Comparison of ENCODE assay signal across 12 cellular contexts in genomic region chr5:157554180-157555030, GRCh38. TPM values are rescaled to one million over a fixed set of nuclear protein-coding genes. Genes with fewer than 3 reads are reported as not detected.
DNase-seq lines count a peak whose midpoint lies in the region; ATAC-seq, FAIRE-seq and TF ChIP-seq lines count a peak whose summit lies in the region.
"Had no signal": no experiment of that assay in that cellular context is flagged by ENCODE, and none has a peak within 500 bp of the region (broad histone marks: within the 10 kb centered on the region; RNA-seq: fewer than 3 reads in every experiment).

No MANE protein-coding gene starts in this region.

- no peaks in the 10 kb centered on the region for H3K9me3 Mint-ChIP-seq in glutamatergic neuron (ENCODE audit: unreplicated experiment)

- DNase-seq in GM12892 (ENCODE audit: insufficient read length) (no peak), glutamatergic neuron (no peak), sciatic nerve (ENCODE audit: low spot score) (no peak), GDM1 (lab: John Stamatoyannopoulos, UW) (no peak), GM10266 (ENCODE audit: extremely low spot score) (no peak), KBM-7 (no peak)
- DNase-seq: activated T-cell treated with anti-CD3 and anti-CD28 coated beads, Interleukin-2, amount 50 U/mL, for 1 hour; EL; MM.1S; T-helper 9 cell had no signal

- peaks cover 16% of the 10 kb centered on the region for H3K4me1 Mint-ChIP-seq in glutamatergic neuron (ENCODE audit: low read depth, unreplicated experiment)

- TF ChIP-seq CTCF in glutamatergic neuron (IDR thresholded peaks at IDR 0.05; ENCODE audit: partially characterized antibody, unreplicated experiment) (no peak), GM10266 (IDR thresholded peaks at IDR 0.05; ENCODE audit: control insufficient read depth, insufficient read depth, low read depth, missing control alignments) (no peak)

- peak; percentile 75 for ATAC-seq in sciatic nerve
- ATAC-seq in GM21390 (IDR thresholded peaks at IDR 0.05; ENCODE audit: unreplicated experiment): no peak

- H3K4me3 Mint-ChIP-seq in glutamatergic neuron (ENCODE audit: unreplicated experiment): no peak overlapping the region

- TF ChIP-seq POLR2A in GM12892 (IDR thresholded peaks at IDR 0.05; ENCODE audit: low read depth, low read length): no peak

- intact Hi-C loops in sciatic nerve (cut with DNase I): no loop called here

- FAIRE-seq in GM12892 (lab: Jason Lieb, UNC): peak; percentile 81

- H3K36me3 Mint-ChIP-seq in glutamatergic neuron (ENCODE audit: unreplicated experiment): peaks cover 11% of the 10 kb centered on the region

- in situ Hi-C loops in KBM-7 (cut with MboI; ENCODE audit: low pct_unique_long_range_greater_than_20kb, low sequenced_read_pairs): no loop called here

- H3K27me3 Mint-ChIP-seq in glutamatergic neuron (ENCODE audit: unreplicated experiment): peaks cover 1% of the 10 kb centered on the region

- H3K27ac Mint-ChIP-seq in glutamatergic neuron (ENCODE audit: unreplicated experiment): peak overlapping the region; percentile 48

TF ChIP-seq in PFSK-1, 5 proteins besides CTCF, POLR2A, EP300 and RAD21:
- TF ChIP-seq POLR2AphosphoS5 (IDR thresholded peaks at IDR 0.05; ENCODE audit: low read depth, low read length) (no peak), SIN3A (IDR thresholded peaks at IDR 0.05; ENCODE audit: borderline replicate concordance, insufficient read depth, low read length) (peak; percentile 75; the same call in 1 of the 2 replicates), FOXP2 (optimal IDR thresholded peaks at IDR 0.05; ENCODE audit: borderline replicate concordance, extremely low read depth, extremely low read length, insufficient read depth) (no peak), TAF1 (IDR thresholded peaks at IDR 0.05; ENCODE audit: borderline replicate concordance, insufficient read depth, low read length) (peak; percentile 31; the same call in 1 of the 2 replicates)

RNA-seq across cellular contexts. Expression of gene ADAM19, which starts 21.2 kb away (rescaled TPM):
- 8.4 TPM for polyA plus RNA-seq in GM12892 (2012; ENCODE audit: missing spikeins)
- 21.3 TPM for polyA plus RNA-seq in PFSK-1 (2012; ENCODE audit: insufficient read length, low read depth)
- 41.2 TPM for total RNA-seq in glutamatergic neuron (ENCODE audit: unreplicated experiment)
- total RNA-seq in sciatic nerve: 23.0 TPM
